Comparison of ENCODE assay signal across 8 cellular contexts in genomic region chr2:240851078-240851861, GRCh38. TPM values are rescaled to one million over a fixed set of nuclear protein-coding genes. Genes with fewer than 3 reads are reported as not detected.
DNase-seq lines count a peak whose midpoint lies in the region; ATAC-seq and TF ChIP-seq lines count a peak whose summit lies in the region.

No MANE protein-coding gene starts in this region.

- H3K9me3 ChIP-seq in BE2C, result no peaks in the 10 kb centered on the region
- peaks cover 10% of the 10 kb centered on the region for H3K9me3 ChIP-seq in HAP-1

- H3K36me3 ChIP-seq in BE2C, result no peaks in the 10 kb centered on the region
- no peaks in the 10 kb centered on the region for H3K36me3 ChIP-seq in HAP-1 (replicated peaks)

- H3K4me3 ChIP-seq in BE2C (ENCODE audit: low read depth, low read length) (no peak overlapping the region), HAP-1 (no peak overlapping the region), cardiac fibroblast (replicated peaks in 1 of 2; ENCODE audit: low read depth in 2 of 2, low read length in 2 of 2) (no peak overlapping the region)

- no peaks in the 10 kb centered on the region for H3K27me3 ChIP-seq in BE2C
- H3K27me3 ChIP-seq in HAP-1 (ENCODE audit: low read depth), result no peaks in the 10 kb centered on the region

- TF ChIP-seq CTCF in BE2C (IDR thresholded peaks at IDR 0.05; ENCODE audit: low read depth, low read length) (peak; percentile 96), cardiac fibroblast (IDR thresholded peaks at IDR 0.05; ENCODE audit: low read depth, low read length) (peak; percentile 94)

- in situ Hi-C loops in HAP-1 (cut with MboI; ENCODE audit: low sequenced_read_pairs), result loop anchor here (25.0 kb wide), 1 partner anchor 811 kb away; no protein-coding TSS in a partner anchor

- DNase-seq in BE2C (peak; percentile 85), HAP-1 (ENCODE audit: low spot score in 2 of 2) (peak; percentile 61 to 91), NCI-H2227 treated with DMSO at 0.1 percent for 48 hours (lab: John Stamatoyannopoulos, UW) (peak; percentile 76), cardiac fibroblast (ENCODE audit: low read depth in 2 of 2) (peak; percentile 84 to 85), islet precursor cell (peak; percentile 93)
- peak; percentile 58 to 77 (median 66) for DNase-seq in activated CD4-positive, CD25-positive, alpha-beta regulatory T cell (lab: John Stamatoyannopoulos, UW)
- peak; percentile 64 to 74 for DNase-seq in stimulated activated CD4-positive, alpha-beta T cell treated with anti-CD3 and anti-CD28 coated beads, Interleukin-1b, Interleukin-23, amount 100 ng/mL, for 1 hour (ENCODE audit: low read depth in 2 of 2)

- no peaks in the 10 kb centered on the region for H3K4me1 ChIP-seq in BE2C
- peaks cover 16% of the 10 kb centered on the region for H3K4me1 ChIP-seq in HAP-1

- no peak for ATAC-seq in GM18498 (IDR thresholded peaks at IDR 0.05; ENCODE audit: unreplicated experiment)

RNA-seq across cellular contexts. Expression of gene AGXT, which starts 17.4 kb away (rescaled TPM):
- polyA plus RNA-seq in BE2C (2012; ENCODE audit: insufficient read depth, insufficient read length, low read depth), result not detected

RNA-seq across cellular contexts. Expression of gene KIF1A, which starts 31.3 kb away (rescaled TPM):
- polyA plus RNA-seq in BE2C (2012; ENCODE audit: insufficient read depth, insufficient read length, low read depth), result 158 TPM

RNA-seq across cellular contexts. Expression of gene MAB21L4, which starts 44.7 kb away (rescaled TPM):
- polyA plus RNA-seq in BE2C (2012; ENCODE audit: insufficient read depth, insufficient read length, low read depth), result not detected

RNA-seq across cellular contexts. Expression of gene CROCC2, which starts 54.9 kb away (rescaled TPM):
- not detected for polyA plus RNA-seq in BE2C (2012; ENCODE audit: insufficient read depth, insufficient read length, low read depth)
